Comparison of ENCODE assay signal across 17 cellular contexts in the genomic region with DNA sequence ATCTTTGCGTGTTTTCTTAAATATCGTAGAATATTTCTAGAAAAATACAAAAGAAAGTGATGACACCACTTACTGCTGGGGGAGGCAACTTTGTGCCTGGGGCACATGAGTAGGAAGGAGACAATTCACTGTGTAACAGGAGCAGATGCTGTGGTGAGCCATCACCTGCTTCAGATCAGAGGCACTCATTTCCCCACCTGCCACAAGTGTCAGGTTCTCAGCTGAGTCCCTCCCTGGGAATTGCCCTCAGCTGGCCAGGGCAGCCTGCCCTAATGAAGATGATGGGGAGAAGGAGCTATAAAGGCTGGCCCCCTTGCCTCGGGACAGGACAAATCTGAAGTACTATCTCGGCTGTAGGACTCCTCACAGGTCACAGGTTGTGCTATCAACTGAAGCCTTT.
DNase-seq lines count a peak whose midpoint lies in the region; ATAC-seq, FAIRE-seq and TF ChIP-seq lines count a peak whose summit lies in the region.
"Had no signal": no experiment of that assay in that cellular context is flagged by ENCODE, and none has a peak within 500 bp of the region (broad histone marks: within the 10 kb centered on the region; RNA-seq: fewer than 3 reads in every experiment).

No MANE protein-coding gene starts in this region.

- no peak for TF ChIP-seq POLR2A in GM12892 (IDR thresholded peaks at IDR 0.05; ENCODE audit: low read depth, low read length)

- H3K9me3 ChIP-seq in T-helper 17 cell (ENCODE audit: control insufficient read depth, low read length, poor library complexity, severe bottlenecking) = no peaks in the 10 kb centered on the region
- H3K9me3 ChIP-seq: heart left ventricle had no signal

- ATAC-seq in esophagus mucosa (no peak), T-helper 17 cell (no peak)
- ATAC-seq: activated T-helper 17 cell treated with anti-CD3 and anti-CD28 coated beads, Interleukin-2, amount 50 U/mL, for 72 hours; heart left ventricle had no signal

- H3K27ac Mint-ChIP-seq in T-helper 17 cell = no peak overlapping the region
- H3K27ac Mint-ChIP-seq: activated naive CD8-positive, alpha-beta T cell treated with anti-CD3 and anti-CD28 coated beads for 36 hours; activated T-helper 17 cell treated with anti-CD3 and anti-CD28 coated beads, Interleukin-2, amount 50 U/mL, for 72 hours; CD14-positive monocyte had no signal

- no peak overlapping the region for H3K4me3 Mint-ChIP-seq in T-helper 17 cell
- H3K4me3 Mint-ChIP-seq: activated naive CD8-positive, alpha-beta T cell treated with anti-CD3 and anti-CD28 coated beads for 36 hours; activated T-helper 17 cell treated with anti-CD3 and anti-CD28 coated beads, Interleukin-2, amount 50 U/mL, for 72 hours; CD14-positive monocyte had no signal

- H3K36me3 Mint-ChIP-seq in T-helper 17 cell (ENCODE audit: low read depth) = no peaks in the 10 kb centered on the region
- H3K36me3 Mint-ChIP-seq: activated naive CD8-positive, alpha-beta T cell treated with anti-CD3 and anti-CD28 coated beads for 36 hours; CD14-positive monocyte had no signal

- peaks cover 6% of the 10 kb centered on the region for H3K27me3 Mint-ChIP-seq in T-helper 17 cell
- H3K27me3 Mint-ChIP-seq: activated naive CD8-positive, alpha-beta T cell treated with anti-CD3 and anti-CD28 coated beads for 36 hours had no signal

- no peak for FAIRE-seq in GM12892 (lab: Jason Lieb, UNC)
- FAIRE-seq: TTC549, urothelium cell line had no signal

- DNase-seq in NCI-H82 (lab: John Stamatoyannopoulos, UW) (peak; percentile 31), NCI-H82 treated with DMSO at 0.1 percent for 48 hours (lab: John Stamatoyannopoulos, UW; ENCODE audit: unreplicated experiment) (no peak), NCI-H2171 (lab: John Stamatoyannopoulos, UW) (peak; percentile 76), SHP77 (lab: John Stamatoyannopoulos, UW) (peak; percentile 49 to 69), GM12892 (ENCODE audit: insufficient read length) (no peak), hepatic stellate cell (ENCODE audit: low spot score) (no peak), T-helper 17 cell (no peak)
- DNase-seq: activated naive CD8-positive, alpha-beta T cell treated with anti-CD3 and anti-CD28 coated beads for 36 hours; DND-41; heart left ventricle; Karpas-422; NCI-H1048 had no signal

- no peaks in the 10 kb centered on the region for H3K4me1 Mint-ChIP-seq in T-helper 17 cell
- H3K4me1 Mint-ChIP-seq: activated naive CD8-positive, alpha-beta T cell treated with anti-CD3 and anti-CD28 coated beads for 36 hours; activated T-helper 17 cell treated with anti-CD3 and anti-CD28 coated beads, Interleukin-2, amount 50 U/mL, for 72 hours; CD14-positive monocyte had no signal

Comparison
In these comparisons a context has a peak if more than half of its experiments do, and no peak if none do; other contexts are left out.
1. DNase-seq: peak in NCI-H82 (single experiment), NCI-H2171 (single experiment) and SHP77 (2 of 2); none in NCI-H82 treated with DMSO at 0.1 percent for 48 hours (single experiment), GM12892 (single experiment), hepatic stellate cell (single experiment) and T-helper 17 cell (0 of 3).